In genomic region chr22:23404689-23405365, GRCh38 we compare ENCODE assay signal across 11 cellular contexts.
DNase-seq lines count a peak whose midpoint lies in the region; ATAC-seq and TF ChIP-seq lines count a peak whose summit lies in the region.
"Had no signal": no experiment of that assay in that cellular context is flagged by ENCODE, and none has a peak within 500 bp of the region (broad histone marks: within the 10 kb centered on the region; RNA-seq: fewer than 3 reads in every experiment).

No MANE protein-coding gene starts in this region.

- ATAC-seq in GM18907 (IDR thresholded peaks at IDR 0.05; ENCODE audit: unreplicated experiment) (no peak), esophagus mucosa (no peak)

- no peak overlapping the region for H3K4me3 ChIP-seq in H7 (ENCODE audit: insufficient read depth, low read depth, low read length)
- H3K4me3 ChIP-seq in fibroblast of pulmonary artery (replicated peaks; ENCODE audit: low read depth, low read length), result no peak overlapping the region

- no peak for TF ChIP-seq CTCF in fibroblast of pulmonary artery (IDR thresholded peaks at IDR 0.05; ENCODE audit: low read length, missing control alignments)

- H3K27me3 ChIP-seq in H7 (ENCODE audit: control insufficient read depth, insufficient read depth, low read length), result no peaks in the 10 kb centered on the region

- DNase-seq in H7 (peak; percentile 77), RPMI7951 (ENCODE audit: low read depth) (peak; percentile 5), fibroblast of pulmonary artery (ENCODE audit: low read depth) (peak; percentile 44), retina (peak; percentile 62), NCI-H1105 treated with DMSO at 0.1 percent for 48 hours (lab: John Stamatoyannopoulos, UW) (no peak)
- DNase-seq: activated T-cell treated with anti-CD3 and anti-CD28 coated beads, Interleukin-2, amount 50 U/mL, for 48 hours; DMS79; NCI-H226; T-helper 1 cell had no signal

- no peaks in the 10 kb centered on the region for H3K36me3 ChIP-seq in H7 (replicated peaks; ENCODE audit: control insufficient read depth, insufficient read depth, low read length)
